In genomic region chr15:67592245-67592644, GRCh38 we compare ENCODE assay signal across 18 cellular contexts. TPM values are rescaled to one million over a fixed set of nuclear protein-coding genes. Genes with fewer than 3 reads are reported as not detected.
DNase-seq lines count a peak whose midpoint lies in the region; ATAC-seq, FAIRE-seq and TF ChIP-seq lines count a peak whose summit lies in the region.
"Had no signal": no experiment of that assay in that cellular context is flagged by ENCODE, and none has a peak within 500 bp of the region (broad histone marks: within the 10 kb centered on the region; RNA-seq: fewer than 3 reads in every experiment).

No MANE protein-coding gene starts in this region.

- no peak overlapping the region for H3K4me3 Mint-ChIP-seq in CD4-positive, alpha-beta memory T cell
- H3K4me3 Mint-ChIP-seq: B cell; CD4-positive, alpha-beta T cell; CD8-positive, alpha-beta memory T cell had no signal

- TF ChIP-seq CTCF in HEK293 (tag by site-specific recombination; IDR thresholded peaks at IDR 0.05) (no peak), K562 (IDR thresholded peaks at IDR 0.05 in 2 of 3, conservative IDR thresholded peaks at IDR 0.05 in 1 of 3; ENCODE audit: insufficient read depth in 2 of 3, low read depth in 1 of 3, low read length in 3 of 3) (no peak), esophagus squamous epithelium (IDR thresholded peaks at IDR 0.05) (no peak)

- no TSS peak for BruUV-seq in K562 (replicated peaks; lab: Mats Ljungman, UMichigan)

- TF ChIP-seq EP300 in K562 (IDR thresholded peaks at IDR 0.05; ENCODE audit: low read length): no peak

- peaks cover 11 to 13% of the 10 kb centered on the region in 2 experiments; a peak in 2 of 3 replicates for H3K36me3 ChIP-seq in HEK293 (ENCODE audit: control insufficient read depth in 2 of 2, insufficient read depth in 1 of 2, low read length in 2 of 2)
- H3K36me3 ChIP-seq in K562 (ENCODE audit: control insufficient read depth, insufficient read depth, low read length): peaks cover 16% of the 10 kb centered on the region; the same call in 2 of the 3 replicates
- H3K36me3 ChIP-seq in esophagus squamous epithelium: peaks cover 0 to 89% (median 0%) of the 10 kb centered on the region in 3 donors
- peaks cover 12% of the 10 kb centered on the region for H3K36me3 ChIP-seq in CD4-positive, alpha-beta memory T cell (ENCODE audit: insufficient read depth, low read length)

- no peak overlapping the region for H3K4me2 ChIP-seq in K562 (ENCODE audit: insufficient read depth, low read length)
- H3K4me2 ChIP-seq: BLaER1 treated with 17β-estradiol and CSF1 and Interleukin-3, amounts not matched to agents 10 nM and 100 nM had no signal

- H3K27ac ChIP-seq in HEK293 (ENCODE audit: extremely low read depth, low read depth, low read length) (no peak overlapping the region), K562 (ENCODE audit: extremely low read depth, low read depth, low read length) (no peak overlapping the region), esophagus squamous epithelium (no peak overlapping the region)
- H3K27ac ChIP-seq in CD4-positive, alpha-beta memory T cell (ENCODE audit: low read depth, low read length): no peak overlapping the region
- H3K27ac ChIP-seq: BLaER1 treated with 17β-estradiol and CSF1 and Interleukin-3, amounts not matched to agents 10 nM and 100 nM; C4-2B had no signal

- no peaks in the 10 kb centered on the region for H3K27me3 Mint-ChIP-seq in CD4-positive, alpha-beta memory T cell
- H3K27me3 Mint-ChIP-seq: B cell; CD4-positive, alpha-beta T cell; CD8-positive, alpha-beta memory T cell had no signal

- no peak for ATAC-seq in K562

- intact Hi-C loops in K562 (cut with micrococcal nuclease): no loop called here
- intact Hi-C loops in esophagus squamous epithelium (cut with DNase I): no loop called here
- intact Hi-C loops in CD4-positive, alpha-beta memory T cell (cut with micrococcal nuclease): no loop called here

- no peak for DNase-seq in K562 (ENCODE audit: extremely low read depth in 1 of 4, low spot score in 3 of 4)
- DNase-seq in esophagus squamous epithelium (lab: John Stamatoyannopoulos, UW): no peak
- no peak for DNase-seq in T1000 (lab: John Stamatoyannopoulos, UW)
- DNase-seq in CD4-positive, alpha-beta memory T cell: no peak
- DNase-seq: 8988T; AML-193; CD4-positive, alpha-beta T cell; CD8-positive, alpha-beta memory T cell; COR-L47; DMS79 treated with DMSO at 0.1 percent for 48 hours; GF-D8 had no signal

- no peaks in the 10 kb centered on the region for H3K79me2 ChIP-seq in K562 (ENCODE audit: control insufficient read depth, insufficient read depth, low read length)

- no peaks in the 10 kb centered on the region for H3K9me3 Mint-ChIP-seq in CD4-positive, alpha-beta memory T cell
- H3K9me3 Mint-ChIP-seq: CD4-positive, alpha-beta T cell; CD8-positive, alpha-beta memory T cell had no signal

- H3K27me3 ChIP-seq in K562 (ENCODE audit: control insufficient read depth in 2 of 2, insufficient read depth in 2 of 2, low read length in 2 of 2): no peaks in the 10 kb centered on the region
- no peaks in the 10 kb centered on the region for H3K27me3 ChIP-seq in esophagus squamous epithelium
- H3K27me3 ChIP-seq in CD4-positive, alpha-beta memory T cell (ENCODE audit: insufficient read depth, low read length): no peaks in the 10 kb centered on the region
- H3K27me3 ChIP-seq: BLaER1 treated with 17β-estradiol and CSF1 and Interleukin-3, amounts not matched to agents 10 nM and 100 nM had no signal

- TF ChIP-seq RAD21 in K562 (CRISPR knock-in tag; conservative IDR thresholded peaks at IDR 0.05 in 1 of 2, IDR thresholded peaks at IDR 0.05 in 1 of 2): no peak

- no peak overlapping the region for H3K9ac ChIP-seq in K562 (ENCODE audit: insufficient read depth in 1 of 2, low read depth in 2 of 2, low read length in 2 of 2)
- H3K9ac ChIP-seq: BLaER1 treated with 17β-estradiol and CSF1 and Interleukin-3, amounts not matched to agents 10 nM and 100 nM had no signal

- H3K4me1 Mint-ChIP-seq in CD4-positive, alpha-beta memory T cell: peaks cover 0 to 1% (median 0%) of the 10 kb centered on the region in 4 donors
- H3K4me1 Mint-ChIP-seq: B cell; CD8-positive, alpha-beta memory T cell had no signal

- H4K20me1 ChIP-seq in K562 (replicated peaks; ENCODE audit: control insufficient read depth, insufficient read depth, low read length): no peaks in the 10 kb centered on the region
- H4K20me1 ChIP-seq: BLaER1 treated with 17β-estradiol and CSF1 and Interleukin-3, amounts not matched to agents 10 nM and 100 nM had no signal

- H3K9me3 ChIP-seq in HEK293 (ENCODE audit: control insufficient read depth, insufficient read depth, low read depth, low read length) (no peaks in the 10 kb centered on the region), K562 (replicated peaks; ENCODE audit: control insufficient read depth, insufficient read depth, low read depth, low read length) (no peaks in the 10 kb centered on the region), esophagus squamous epithelium (no peaks in the 10 kb centered on the region)
- no peaks in the 10 kb centered on the region for H3K9me3 ChIP-seq in CD4-positive, alpha-beta memory T cell (ENCODE audit: control insufficient read depth in 1 of 2, low read length in 2 of 2)
- H3K9me3 ChIP-seq: BLaER1 treated with 17β-estradiol and CSF1 and Interleukin-3, amounts not matched to agents 10 nM and 100 nM had no signal

- POLR2A ChIA-PET in HEK293 (lab: Yijun Ruan, JAX): no interaction called here
- POLR2A ChIA-PET in K562 (lab: Yijun Ruan, JAX): interaction anchor here (1.0 to 1.3 kb wide), 3 partner anchors 21 to 30 kb away, joined by 3 read pairs; no protein-coding TSS in a partner anchor
- POLR2A ChIA-PET in CD4-positive, alpha-beta memory T cell (lab: Charles Lee; ENCODE audit: partially characterized antibody): no interaction called here

- TF ChIP-seq POLR2A in K562 (conservative IDR thresholded peaks at IDR 0.05) (no peak), esophagus squamous epithelium (IDR thresholded peaks at IDR 0.05) (no peak)

- no peak overlapping the region for H3K27ac Mint-ChIP-seq in CD4-positive, alpha-beta memory T cell
- H3K27ac Mint-ChIP-seq: B cell; CD4-positive, alpha-beta T cell; CD8-positive, alpha-beta memory T cell had no signal

- CTCF ChIA-PET in HEK293 (lab: Yijun Ruan, JAX): interaction anchor here (1.1 kb wide), 2 partner anchors 91 to 159 kb away, joined by 3 to 4 read pairs; no protein-coding TSS in a partner anchor
- CTCF ChIA-PET in K562 (lab: Yijun Ruan, JAX; ENCODE audit: low intra/inter-chr PET ratio): no interaction called here
- CTCF ChIA-PET in CD4-positive, alpha-beta memory T cell (lab: Charles Lee; ENCODE audit: partially characterized antibody): interaction anchor here (0.7 to 1.5 kb wide), 2 partner anchors 21 to 37 kb away, joined by 3 to 4 read pairs; no protein-coding TSS in a partner anchor

- H3K4me3 ChIP-seq in HEK293 (ENCODE audit: low read depth, low read length): no peak overlapping the region
- H3K4me3 ChIP-seq in K562: no peak overlapping the region
- H3K4me3 ChIP-seq in esophagus squamous epithelium: no peak overlapping the region
- no peak overlapping the region for H3K4me3 ChIP-seq in CD4-positive, alpha-beta memory T cell (ENCODE audit: low read length in 2 of 2)
- H3K4me3 ChIP-seq: BLaER1 treated with 17β-estradiol and CSF1 and Interleukin-3, amounts not matched to agents 10 nM and 100 nM had no signal

- no peaks in the 10 kb centered on the region for H3K9me1 ChIP-seq in K562 (ENCODE audit: control insufficient read depth, insufficient read depth, low read length)

- no peak overlapping the region for H2AFZ ChIP-seq in K562 (ENCODE audit: low read depth, low read length)

- peaks cover 46 to 51% of the 10 kb centered on the region in 2 donors for H3K36me3 Mint-ChIP-seq in CD4-positive, alpha-beta memory T cell

- in situ Hi-C loops in K562 (cut with MboI): no loop called here

- peaks cover 11% of the 10 kb centered on the region for H3K4me1 ChIP-seq in HEK293 (ENCODE audit: control insufficient read depth, insufficient read depth, low read length)
- no peaks in the 10 kb centered on the region for H3K4me1 ChIP-seq in K562 (replicated peaks in 1 of 2; ENCODE audit: control insufficient read depth in 2 of 2, insufficient read depth in 2 of 2, low read length in 2 of 2)
- H3K4me1 ChIP-seq in esophagus squamous epithelium: no peaks in the 10 kb centered on the region
- no peaks in the 10 kb centered on the region for H3K4me1 ChIP-seq in CD4-positive, alpha-beta memory T cell (ENCODE audit: insufficient read depth, low read length)
- H3K4me1 ChIP-seq: BLaER1 treated with 17β-estradiol and CSF1 and Interleukin-3, amounts not matched to agents 10 nM and 100 nM had no signal

- no peak for FAIRE-seq in K562 (lab: Jason Lieb, UNC)
- FAIRE-seq: A204.1, GM12891, GM19239 had no signal

TF ChIP-seq in K562, 482 proteins besides CTCF, POLR2A, EP300 and RAD21 (continues in another document):
- no peak for TF ChIP-seq CCNT2 (IDR thresholded peaks at IDR 0.05; ENCODE audit: borderline replicate concordance, extremely low read depth, insufficient read length, low read depth, low read length)
- TF ChIP-seq RBM25 (IDR thresholded peaks at IDR 0.05; ENCODE audit: low read depth, low read length, severe bottlenecking): peak; percentile 53
- TF ChIP-seq SIRT6 (IDR thresholded peaks at IDR 0.05; ENCODE audit: low read depth, low read length): no peak
- no peak for TF ChIP-seq SIN3B (IDR thresholded peaks at IDR 0.05; ENCODE audit: low read depth)
- TF ChIP-seq FOSL1 (tag; conservative IDR thresholded peaks at IDR 0.05): no peak
- no peak for TF ChIP-seq NFYB (IDR thresholded peaks at IDR 0.05; ENCODE audit: extremely low read depth, insufficient read length)

RNA-seq across cellular contexts. Expression of gene MAP2K5, which starts 49.7 kb away (rescaled TPM):
- 36.3 and 45.3 TPM in 2 replicates for total RNA-seq in K562 (2011; cell fraction: chromatin; rRNA removed; ENCODE audit: low replicate concordance)
- 14.8 and 15.3 TPM in 2 replicates for total RNA-seq in K562 (2011; cell fraction: nucleolus; rRNA removed)
- 30.1 and 40.2 TPM in 2 replicates for total RNA-seq in K562 (2011; cell fraction: nucleoplasm; rRNA removed)
- total RNA-seq in K562 (2014; rRNA removed): 7.3 and 7.4 TPM in 2 replicates
- 6.7 and 8.3 TPM in 2 replicates for total RNA-seq in K562 (2014; rRNA removed; fragmentation: Illumina TruSeq; extraction: Trizol)
- total RNA-seq in K562 (2015; rRNA removed; fragmentation: Illumina TruSeq; extraction: Trizol): 7.5 and 8.3 TPM in 2 replicates
- 16.5 and 17.6 TPM in 2 replicates for total RNA-seq in K562 (2021)
- 3.9 and 5.0 TPM in 2 replicates for polyA plus RNA-seq in K562 (2011; rRNA removed)
- polyA plus RNA-seq in K562 (2011; cell fraction: cytosol; rRNA removed): 2.7 and 3.3 TPM in 2 replicates
- polyA plus RNA-seq in K562 (2011; cell fraction: nucleus; rRNA removed): 14.3 and 14.7 TPM in 2 replicates
- 15.5 and 32.5 TPM in 2 replicates for polyA plus RNA-seq in K562 (2012)
- 13.9 and 14.3 TPM in 2 replicates for polyA plus RNA-seq in K562 (2014; fragmentation: Illumina TruSeq; extraction: Trizol)
- 1 to 10 TPM in 1 of 2 experiments, under 1 TPM in 1; 0.41 to 1.6 TPM for polyA plus RNA-seq in K562 (2014; fragmentation: Nextera tagmentation; extraction: Ambion mirVana)
- polyA plus RNA-seq in K562 (2014; rRNA removed): 5.3 and 8.0 TPM in 2 replicates
- 8.8 and 10.8 TPM in 2 replicates for polyA minus RNA-seq in K562 (2011; rRNA and poly(A)+ RNA removed)
- 12.1 and 12.4 TPM in 2 replicates for polyA minus RNA-seq in K562 (2011; cell fraction: cytosol; rRNA and poly(A)+ RNA removed)
- 17.4 and 22.1 TPM in 2 replicates for polyA minus RNA-seq in K562 (2011; cell fraction: nucleus; rRNA and poly(A)+ RNA removed)
- total RNA-seq in esophagus squamous epithelium: 1 to 10 TPM; 5.8 to 8.0 (median 7.0) TPM
- total RNA-seq in CD4-positive, alpha-beta memory T cell: 10 to 100 TPM; 27.8 to 31.4 TPM
- polyA plus RNA-seq in CD4-positive, alpha-beta memory T cell: 10 to 100 TPM; 15.2 to 22.0 TPM
